17 cellular contexts compared by ENCODE assay signal in the genomic region with DNA sequence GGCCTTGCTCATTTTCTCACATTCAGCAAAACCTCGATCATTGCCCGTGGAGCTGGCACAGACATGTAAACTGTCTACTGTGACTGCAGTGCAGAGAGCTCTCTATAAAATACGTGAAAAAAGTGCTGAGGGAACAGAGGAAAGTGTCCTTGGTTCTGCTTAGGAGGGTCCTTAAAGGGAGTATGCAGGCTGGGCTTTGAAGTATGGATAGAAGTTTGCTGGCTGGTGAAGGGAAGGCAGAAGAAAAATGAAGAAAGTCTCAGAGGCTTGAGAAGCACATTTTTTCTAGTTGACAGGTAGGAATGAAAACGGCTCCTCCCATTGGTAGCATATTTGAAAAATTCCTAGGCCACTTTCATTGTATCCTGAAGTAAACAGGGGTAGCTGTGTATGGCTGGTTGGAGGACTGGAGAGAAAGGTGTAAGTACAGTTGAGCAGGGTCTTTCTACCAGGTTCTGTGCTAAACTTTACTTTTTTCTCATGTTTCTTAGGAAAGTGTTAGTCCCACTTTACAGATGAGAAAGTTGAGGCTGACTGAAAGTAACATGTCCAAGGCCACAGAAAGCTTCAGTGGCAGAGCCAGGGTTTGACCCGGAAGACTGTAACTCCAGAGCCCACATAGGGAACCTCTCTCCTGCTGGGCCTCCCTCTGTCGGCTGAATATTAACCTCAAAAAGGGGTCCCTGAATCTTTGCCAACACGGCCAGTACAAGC.
DNase-seq lines count a peak whose midpoint lies in the region; ATAC-seq, FAIRE-seq and TF ChIP-seq lines count a peak whose summit lies in the region.
"Had no signal": no experiment of that assay in that cellular context is flagged by ENCODE, and none has a peak within 500 bp of the region (broad histone marks: within the 10 kb centered on the region; RNA-seq: fewer than 3 reads in every experiment).

No MANE protein-coding gene starts in this region.

- CTCF ChIA-PET in activated naive CD4-positive, alpha-beta T cell treated with anti-CD3 and anti-CD28 coated beads, Interleukin-2, amount 10 ng/mL, durations not matched to agents 7 days and 5 days (lab: Charles Lee) = interaction anchor here (1.5 to 1.7 kb wide), 3 partner anchors 10 to 90 kb away, joined by 4 to 6 read pairs (median 5); no protein-coding TSS in a partner anchor
- CTCF ChIA-PET in PC-3 (lab: Charles Lee) = interaction anchor here (0.6 kb wide), 1 partner anchor 89 kb away, joined by 4 read pairs; no protein-coding TSS in a partner anchor

- H3K27me3 Mint-ChIP-seq in activated naive CD4-positive, alpha-beta T cell treated with anti-CD3 and anti-CD28 coated beads, Interleukin-2, amount 10 ng/mL, durations not matched to agents 7 days and 5 days = no peaks in the 10 kb centered on the region

- H3F3A ChIP-seq in PC-3 (ENCODE audit: low read length, unreplicated experiment) = no peaks in the 10 kb centered on the region

- H3K9me2 ChIP-seq in PC-3 (replicated peaks; ENCODE audit: low read length) = no peaks in the 10 kb centered on the region

- TF ChIP-seq EP300 in transverse colon (IDR thresholded peaks at IDR 0.05; ENCODE audit: low read depth) = no peak

- H3K27me3 ChIP-seq in PC-3 (ENCODE audit: low read length) (no peaks in the 10 kb centered on the region), left lung (no peaks in the 10 kb centered on the region), transverse colon (no peaks in the 10 kb centered on the region)
- H3K27me3 ChIP-seq: SJSA1 had no signal

- no peaks in the 10 kb centered on the region for H3K79me2 ChIP-seq in PC-3 (ENCODE audit: low read length)

- no peak for DNase-seq in activated naive CD4-positive, alpha-beta T cell treated with anti-CD3 and anti-CD28 coated beads, Interleukin-2, amount 10 ng/mL, durations not matched to agents 7 days and 5 days
- DNase-seq in activated naive CD4-positive, alpha-beta T cell (lab: John Stamatoyannopoulos, UW) = no peak
- DNase-seq in PC-3 (peak; percentile 43), left lung (no peak), transverse colon (no peak), NCI-H1105 treated with DMSO at 0.1 percent for 48 hours (lab: John Stamatoyannopoulos, UW) (no peak), urothelium cell line (ENCODE audit: low spot score) (no peak)
- DNase-seq: amygdala, hypothalamus, NCI-H2171, occipital lobe, small intestine, substantia nigra had no signal

- no peaks in the 10 kb centered on the region for H3K9me3 Mint-ChIP-seq in activated naive CD4-positive, alpha-beta T cell treated with anti-CD3 and anti-CD28 coated beads, Interleukin-2, amount 10 ng/mL, durations not matched to agents 7 days and 5 days

- no peak overlapping the region for H2AFZ ChIP-seq in PC-3 (ENCODE audit: low read length)

- H3K4me3 ChIP-seq in PC-3 (ENCODE audit: low read length) = no peak overlapping the region
- no peak overlapping the region for H3K4me3 ChIP-seq in left lung
- no peak overlapping the region for H3K4me3 ChIP-seq in transverse colon
- H3K4me3 ChIP-seq: lung, SJSA1 had no signal

- no peak for FAIRE-seq in urothelium cell line (lab: Jason Lieb, UNC)
- FAIRE-seq: small intestine had no signal

- H3K27ac ChIP-seq in PC-3 (ENCODE audit: low read length) = no peak overlapping the region
- peak overlapping the region; percentile 5 to 94 for H3K27ac ChIP-seq in left lung
- H3K27ac ChIP-seq in transverse colon = peak overlapping the region; percentile 63 to 76 (median 69)
- H3K27ac ChIP-seq: SJSA1, VCaP had no signal

- BruUV-seq in PC-3 (replicated peaks; lab: Mats Ljungman, UMichigan) = no TSS peak

- peaks cover 24% of the 10 kb centered on the region for H3K36me3 Mint-ChIP-seq in activated naive CD4-positive, alpha-beta T cell treated with anti-CD3 and anti-CD28 coated beads, Interleukin-2, amount 10 ng/mL, durations not matched to agents 7 days and 5 days

- H4K20me1 ChIP-seq in PC-3 (ENCODE audit: low read length) = no peaks in the 10 kb centered on the region

- H3K4me3 Mint-ChIP-seq in activated naive CD4-positive, alpha-beta T cell treated with anti-CD3 and anti-CD28 coated beads, Interleukin-2, amount 10 ng/mL, durations not matched to agents 7 days and 5 days = no peak overlapping the region

- ATAC-seq in PC-3 (no peak), left lung (no peak), GM21786 (IDR thresholded peaks at IDR 0.05; ENCODE audit: unreplicated experiment) (no peak)

- intact Hi-C loops in PC-3 (cut with micrococcal nuclease) = no loop called here
- intact Hi-C loops in left lung (cut with DNase I) = no loop called here
- intact Hi-C loops in transverse colon (cut with DNase I; ENCODE audit: low total_unique reads) = no loop called here

- no peak overlapping the region for H3K4me2 ChIP-seq in PC-3 (ENCODE audit: low read length)

- in situ Hi-C loops in transverse colon (cut with MboI; ENCODE audit: low pct_ligation_motif_present in 1 of 4, low pct_unique_long_range_greater_than_20kb in 1 of 4, low sequenced_read_pairs in 3 of 4) = no loop called here

- 75 to 82% methylated on average over 3 to 7 of the region's 7 CpGs for WGBS in transverse colon (ENCODE audit: low coverage in 1 of 2), 2 donors

- TF ChIP-seq POLR2A in transverse colon (IDR thresholded peaks at IDR 0.05) = no peak

- H3K4me1 Mint-ChIP-seq in activated naive CD4-positive, alpha-beta T cell treated with anti-CD3 and anti-CD28 coated beads, Interleukin-2, amount 10 ng/mL, durations not matched to agents 7 days and 5 days = peaks cover 52% of the 10 kb centered on the region

- H3K4me1 ChIP-seq in PC-3 (ENCODE audit: insufficient read depth, low read length) (peaks cover 6% of the 10 kb centered on the region; the same call in 1 of the 2 replicates), left lung (peaks cover 9 to 63% of the 10 kb centered on the region in 2 donors), transverse colon (peaks cover 17 to 46% (median 30%) of the 10 kb centered on the region in 4 donors)

- H3K9ac ChIP-seq in PC-3 (ENCODE audit: low read length) = no peak overlapping the region

- H3K9me3 ChIP-seq in PC-3 (ENCODE audit: low read length) (no peaks in the 10 kb centered on the region), left lung (no peaks in the 10 kb centered on the region), transverse colon (no peaks in the 10 kb centered on the region)
- H3K9me3 ChIP-seq: SJSA1 had no signal

- H3K27ac Mint-ChIP-seq in activated naive CD4-positive, alpha-beta T cell treated with anti-CD3 and anti-CD28 coated beads, Interleukin-2, amount 10 ng/mL, durations not matched to agents 7 days and 5 days = peak overlapping the region; percentile 0

- no peak for TF ChIP-seq CTCF in PC-3 (conservative IDR thresholded peaks at IDR 0.05; ENCODE audit: low read depth, low read length)
- TF ChIP-seq CTCF in left lung (IDR thresholded peaks at IDR 0.05) = no peak
- TF ChIP-seq CTCF in transverse colon (IDR thresholded peaks at IDR 0.05) = no peak

- peaks cover 6% of the 10 kb centered on the region; the same call in 1 of the 2 replicates for H3K36me3 ChIP-seq in PC-3 (ENCODE audit: low read depth, low read length)
- peaks cover 0 to 50% of the 10 kb centered on the region in 2 donors for H3K36me3 ChIP-seq in left lung
- H3K36me3 ChIP-seq in transverse colon = no peaks in the 10 kb centered on the region

- POLR2A ChIA-PET in PC-3 (lab: Charles Lee; ENCODE audit: unreplicated experiment) = interaction anchor here (0.7 kb wide), 1 partner anchor 25 kb away, joined by 3 read pairs; no protein-coding TSS in a partner anchor
